Comparison of ENCODE assay signal across 15 cellular contexts in the genomic region with DNA sequence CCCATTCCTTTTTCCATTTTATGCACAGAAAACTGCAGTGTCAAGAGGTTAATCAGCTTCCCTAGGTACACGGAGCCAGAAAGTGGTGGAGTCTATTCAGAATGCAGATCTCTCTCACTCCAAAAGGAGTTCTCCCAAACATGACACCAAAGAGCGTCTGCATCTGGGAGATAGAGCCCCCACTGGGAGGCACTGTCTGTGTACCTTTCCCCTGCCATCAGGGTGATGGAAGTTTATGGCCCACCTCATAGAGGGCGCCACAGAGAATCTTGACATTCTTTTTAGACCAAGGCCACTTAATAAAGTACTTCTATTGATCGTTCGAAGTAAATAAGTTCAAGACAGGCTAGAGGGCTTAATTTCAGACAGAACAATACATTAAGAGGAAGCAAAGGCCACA.
DNase-seq lines count a peak whose midpoint lies in the region; ATAC-seq and TF ChIP-seq lines count a peak whose summit lies in the region.
"Had no signal": no experiment of that assay in that cellular context is flagged by ENCODE, and none has a peak within 500 bp of the region (broad histone marks: within the 10 kb centered on the region; RNA-seq: fewer than 3 reads in every experiment).

No MANE protein-coding gene starts in this region.

- intact Hi-C loops in posterior cingulate gyrus (cut with DNase I) = no loop called here

- no peak for DNase-seq in GM10266 (ENCODE audit: extremely low spot score)
- peak; percentile 82 for DNase-seq in KBM-7
- peak; percentile 69 for DNase-seq in UCSD-AML1 (lab: John Stamatoyannopoulos, UW; ENCODE audit: unreplicated experiment)
- DNase-seq in left kidney (ENCODE audit: low read depth, low spot score) = peak; percentile 46
- no peak for DNase-seq in posterior cingulate gyrus
- no peak for DNase-seq in NCI-H2029 treated with DMSO at 0.1 percent for 48 hours (lab: John Stamatoyannopoulos, UW)
- DNase-seq: activated effector memory CD4-positive, alpha-beta T cell treated with anti-CD3 and anti-CD28 coated beads, Interleukin-2, amount 50 U/mL, for 16 hours; CD8-positive, alpha-beta memory T cell; cortex of kidney; HCEC 1CT; head of caudate nucleus; naive thymus-derived CD8-positive, alpha-beta T cell; NCI-H1694 treated with DMSO at 0.1 percent for 48 hours; stimulated activated CD4-positive, alpha-beta T cell treated with anti-CD3 and anti-CD28 coated beads, Interleukin-1b, Interleukin-23, amount 100 ng/mL, for 48 hours had no signal

- no peak for ATAC-seq in GM18511 (IDR thresholded peaks at IDR 0.05; ENCODE audit: unreplicated experiment)
- ATAC-seq: naive thymus-derived CD8-positive, alpha-beta T cell had no signal

- TF ChIP-seq CTCF in GM10266 (IDR thresholded peaks at IDR 0.05; ENCODE audit: control insufficient read depth, insufficient read depth, low read depth, missing control alignments) = peak; percentile 40

- in situ Hi-C loops in KBM-7 (cut with MboI; ENCODE audit: low pct_unique_long_range_greater_than_20kb, low sequenced_read_pairs) = no loop called here

Comparison
In these comparisons a context has a peak if more than half of its experiments do, and no peak if none do; other contexts are left out.
1. DNase-seq: peak in KBM-7 (single experiment), UCSD-AML1 (single experiment) and left kidney (single experiment); none in GM10266 (single experiment), posterior cingulate gyrus (0 of 10) and NCI-H2029 treated with DMSO at 0.1 percent for 48 hours (single experiment).